Comparison of ENCODE assay signal across 12 cellular contexts in genomic region chr17:81652901-81653771, GRCh38. TPM values are rescaled to one million over a fixed set of nuclear protein-coding genes. Genes with fewer than 3 reads are reported as not detected.
DNase-seq lines count a peak whose midpoint lies in the region; ATAC-seq lines count a peak whose summit lies in the region.
"Had no signal": no experiment of that assay in that cellular context is flagged by ENCODE, and none has a peak within 500 bp of the region (broad histone marks: within the 10 kb centered on the region; RNA-seq: fewer than 3 reads in every experiment).

No MANE protein-coding gene starts in this region.

- peaks cover 9% of the 10 kb centered on the region for H3K27me3 ChIP-seq in effector memory CD4-positive, alpha-beta T cell (replicated peaks; ENCODE audit: control insufficient read depth, insufficient read depth, low read length, poor library complexity, severe bottlenecking)

- no peaks in the 10 kb centered on the region for H3K36me3 ChIP-seq in effector memory CD4-positive, alpha-beta T cell (ENCODE audit: control insufficient read depth, insufficient read depth, low read length)

- peak overlapping the region; percentile 39 for H3K4me3 Mint-ChIP-seq in activated CD4-positive, alpha-beta T cell treated with anti-CD3 and anti-CD28 coated beads for 36 hours

- H3K4me1 Mint-ChIP-seq in activated CD4-positive, alpha-beta T cell treated with anti-CD3 and anti-CD28 coated beads for 36 hours: peaks cover 16% of the 10 kb centered on the region

- no peaks in the 10 kb centered on the region for H3K9me3 Mint-ChIP-seq in activated CD4-positive, alpha-beta T cell treated with anti-CD3 and anti-CD28 coated beads for 36 hours (ENCODE audit: low read depth)

- ATAC-seq in activated CD4-positive, alpha-beta T cell treated with anti-CD3 and anti-CD28 coated beads for 36 hours: peak; percentile 67
- ATAC-seq in HG03045 (IDR thresholded peaks at IDR 0.05; ENCODE audit: unreplicated experiment): no peak

- no peak overlapping the region for H3K27ac ChIP-seq in effector memory CD4-positive, alpha-beta T cell (ENCODE audit: insufficient read depth, low read length, poor library complexity, severe bottlenecking)
- H3K27ac ChIP-seq: parathyroid adenoma had no signal

- intact Hi-C loops in activated CD4-positive, alpha-beta T cell treated with anti-CD3 and anti-CD28 coated beads for 36 hours (cut with DNase I, micrococcal nuclease): no loop called here

- H3K4me3 ChIP-seq in iPS-18c (ENCODE audit: insufficient read depth, low read depth, low read length): peak overlapping the region; percentile 20; the same call in 1 of the 2 replicates
- H3K4me3 ChIP-seq in effector memory CD4-positive, alpha-beta T cell (ENCODE audit: insufficient read depth, low read depth, low read length, poor library complexity, severe bottlenecking): no peak overlapping the region

- H3K27me3 Mint-ChIP-seq in activated CD4-positive, alpha-beta T cell treated with anti-CD3 and anti-CD28 coated beads for 36 hours: peaks cover 14% of the 10 kb centered on the region

- peaks cover 8% of the 10 kb centered on the region for H3K4me1 ChIP-seq in effector memory CD4-positive, alpha-beta T cell (ENCODE audit: control insufficient read depth, insufficient read depth, low read length, poor library complexity, severe bottlenecking)
- H3K4me1 ChIP-seq: parathyroid adenoma had no signal

- DNase-seq in activated CD4-positive, alpha-beta T cell treated with anti-CD3 and anti-CD28 coated beads for 36 hours: peak; percentile 51
- no peak for DNase-seq in activated CD4-positive, alpha-beta T cell treated with anti-CD3 and anti-CD28 coated beads, Interleukin-2, amount 50 U/mL, for 4 hours
- DNase-seq in UCSD-AML1 (lab: John Stamatoyannopoulos, UW; ENCODE audit: unreplicated experiment): peak; percentile 47
- DNase-seq in stimulated activated CD8-positive, alpha-beta memory T cell treated with anti-CD3 and anti-CD28 coated beads, Interleukin-4, amount 100 ng/mL, for 48 hours: peak; percentile 52
- no peak for DNase-seq in effector memory CD4-positive, alpha-beta T cell
- DNase-seq in activated CD8-positive, alpha-beta memory T cell treated with anti-CD3 and anti-CD28 coated beads, Interleukin-2, amount 50 U/mL, for 4 hours: no peak
- DNase-seq: ACHN, NCI-H510A had no signal

- POLR2A ChIA-PET in activated CD4-positive, alpha-beta T cell treated with anti-CD3 and anti-CD28 coated beads for 36 hours (lab: Charles Lee): no interaction called here

- H3K9me3 ChIP-seq in iPS-18c (ENCODE audit: control insufficient read depth, insufficient read depth, low read length): peaks cover 2% of the 10 kb centered on the region
- H3K9me3 ChIP-seq in effector memory CD4-positive, alpha-beta T cell (ENCODE audit: control insufficient read depth, low read length): no peaks in the 10 kb centered on the region

- H3K27ac Mint-ChIP-seq in activated CD4-positive, alpha-beta T cell treated with anti-CD3 and anti-CD28 coated beads for 36 hours: peak overlapping the region; percentile 76

- H3K36me3 Mint-ChIP-seq in activated CD4-positive, alpha-beta T cell treated with anti-CD3 and anti-CD28 coated beads for 36 hours (ENCODE audit: low read depth): peaks cover 2% of the 10 kb centered on the region

- CTCF ChIA-PET in activated CD4-positive, alpha-beta T cell treated with anti-CD3 and anti-CD28 coated beads for 36 hours (lab: Charles Lee): interaction anchor here (1.1 kb wide), 1 partner anchor 28 kb away, joined by 3 read pairs; no protein-coding TSS in a partner anchor

RNA-seq across cellular contexts. Expression of gene PDE6G, which starts 3.2 kb away (rescaled TPM):
- 1 to 10 TPM; 1.4 to 2.5 TPM for total RNA-seq in activated CD4-positive, alpha-beta T cell treated with anti-CD3 and anti-CD28 coated beads for 36 hours
- total RNA-seq: HT-29 had no signal

RNA-seq across cellular contexts. Expression of gene OXLD1, which starts 13.3 kb away (rescaled TPM):
- total RNA-seq in activated CD4-positive, alpha-beta T cell treated with anti-CD3 and anti-CD28 coated beads for 36 hours: 10 to 100 TPM; 29.4 to 45.3 TPM

RNA-seq across cellular contexts. Expression of gene CCDC137, which starts 13.4 kb away (rescaled TPM):
- 10 to 100 TPM; 30.0 to 36.6 TPM for total RNA-seq in activated CD4-positive, alpha-beta T cell treated with anti-CD3 and anti-CD28 coated beads for 36 hours

RNA-seq across cellular contexts. Expression of gene TSPAN10, which starts 16.1 kb away (rescaled TPM):
- total RNA-seq in activated CD4-positive, alpha-beta T cell treated with anti-CD3 and anti-CD28 coated beads for 36 hours: under 1 TPM; 0.34 to 0.35 TPM

RNA-seq across cellular contexts. Expression of gene NPLOC4, which starts 16.2 kb away (rescaled TPM):
- total RNA-seq in activated CD4-positive, alpha-beta T cell treated with anti-CD3 and anti-CD28 coated beads for 36 hours: 10 to 100 TPM; 71.8 to 93.1 TPM

Comparison
In these comparisons a context has a peak if more than half of its experiments do, and no peak if none do; other contexts are left out.
1. DNase-seq: peak in activated CD4-positive, alpha-beta T cell treated with anti-CD3 and anti-CD28 coated beads for 36 hours (single experiment), UCSD-AML1 (single experiment) and stimulated activated CD8-positive, alpha-beta memory T cell treated with anti-CD3 and anti-CD28 coated beads, Interleukin-4, amount 100 ng/mL, for 48 hours (single experiment); none in activated CD4-positive, alpha-beta T cell treated with anti-CD3 and anti-CD28 coated beads, Interleukin-2, amount 50 U/mL, for 4 hours (0 of 2), effector memory CD4-positive, alpha-beta T cell (0 of 3) and activated CD8-positive, alpha-beta memory T cell treated with anti-CD3 and anti-CD28 coated beads, Interleukin-2, amount 50 U/mL, for 4 hours (single experiment).